3 cellular contexts compared by ENCODE assay signal in the genomic region with DNA sequence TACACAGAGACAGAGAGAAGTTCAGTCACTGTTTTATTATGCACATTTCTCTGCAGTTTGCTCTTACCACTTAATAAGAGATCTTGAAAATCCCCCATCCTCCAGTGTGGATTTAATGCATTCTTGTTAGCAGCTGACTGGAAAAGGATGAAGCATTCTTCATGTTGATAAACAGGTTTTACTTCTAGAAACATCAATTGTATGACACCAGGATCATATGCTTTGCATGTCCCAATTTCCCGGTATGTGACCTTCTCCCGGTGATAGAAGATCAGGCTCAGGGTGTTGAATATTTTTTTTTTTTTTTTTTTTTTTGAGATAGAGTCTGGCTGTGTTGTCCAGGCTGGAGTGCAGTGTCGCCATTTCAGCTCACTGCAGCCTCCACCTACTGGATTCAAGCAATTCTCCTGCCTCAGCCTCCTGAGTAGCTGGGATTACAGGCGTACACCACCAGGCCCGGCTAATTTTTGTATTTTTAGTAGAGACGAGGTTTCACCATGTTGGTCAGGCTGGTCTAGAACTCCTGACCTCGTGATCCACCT.
TF ChIP-seq lines count a peak whose summit lies in the region.

No MANE protein-coding gene starts in this region.

TF ChIP-seq in A549, 52 proteins besides CTCF, POLR2A, EP300 and RAD21:
- TF ChIP-seq BHLHE40 (IDR thresholded peaks at IDR 0.05; ENCODE audit: low read depth, low read length) = no peak
- no peak for TF ChIP-seq JUN (IDR thresholded peaks at IDR 0.05)
- no peak for TF ChIP-seq CBX8 (IDR thresholded peaks at IDR 0.05)
- TF ChIP-seq EHF (CRISPR knock-in tag; IDR thresholded peaks at IDR 0.05) = no peak
- TF ChIP-seq CBX2 (IDR thresholded peaks at IDR 0.05; ENCODE audit: borderline replicate concordance, low read depth) = no peak
- no peak for TF ChIP-seq HOXA7 (CRISPR knock-in tag; IDR thresholded peaks at IDR 0.05)
- TF ChIP-seq E2F6 (IDR thresholded peaks at IDR 0.05; ENCODE audit: borderline replicate concordance, low read depth) = no peak
- TF ChIP-seq, protein P1, sequence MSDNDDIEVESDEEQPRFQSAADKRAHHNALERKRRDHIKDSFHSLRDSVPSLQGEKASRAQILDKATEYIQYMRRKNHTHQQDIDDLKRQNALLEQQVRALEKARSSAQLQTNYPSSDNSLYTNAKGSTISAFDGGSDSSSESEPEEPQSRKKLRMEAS (IDR thresholded peaks at IDR 0.05) = no peak
- TF ChIP-seq POLR2AphosphoS2 (conservative IDR thresholded peaks at IDR 0.05; ENCODE audit: low read length) = no peak
- TF ChIP-seq ELK1 (IDR thresholded peaks at IDR 0.05; ENCODE audit: low read depth, low read length) = no peak
- no peak for TF ChIP-seq SREBF2 (IDR thresholded peaks at IDR 0.05)
- no peak for TF ChIP-seq RFX5 (IDR thresholded peaks at IDR 0.05)
- TF ChIP-seq PHF8 (IDR thresholded peaks at IDR 0.05; ENCODE audit: borderline replicate concordance, low read depth) = no peak
- TF ChIP-seq JUNB (IDR thresholded peaks at IDR 0.05) = no peak
- no peak for TF ChIP-seq TFCP2L1 (CRISPR knock-in tag; IDR thresholded peaks at IDR 0.05)
- TF ChIP-seq KDM1A (IDR thresholded peaks at IDR 0.05; ENCODE audit: low read depth) = no peak
- TF ChIP-seq RARB (CRISPR knock-in tag; IDR thresholded peaks at IDR 0.05) = no peak
- no peak for TF ChIP-seq NR3C1 (IDR thresholded peaks at IDR 0.05)
- no peak for TF ChIP-seq CEBPB (IDR thresholded peaks at IDR 0.05)
- no peak for TF ChIP-seq ZC3H11A (IDR thresholded peaks at IDR 0.05)

TF ChIP-seq in HEK293, 187 proteins besides CTCF, POLR2A, EP300 and RAD21:
- no peak for TF ChIP-seq ZNF610 (tag by site-specific recombination; IDR thresholded peaks at IDR 0.05; ENCODE audit: borderline replicate concordance)
- TF ChIP-seq ZNF121 (tag by site-specific recombination; IDR thresholded peaks at IDR 0.05) = 0 out of 2 replicates have a peak, but pooled peaks have one; percentile 22
TF ChIP-seq in HEK293: peak in this region for 1.

TF ChIP-seq in K562, 482 proteins besides CTCF, POLR2A, EP300 and RAD21:
- peak; percentile 98 for TF ChIP-seq ZNF121 (CRISPR knock-in tag; conservative IDR thresholded peaks at IDR 0.05)
- no peak for TF ChIP-seq EWSR1 (IDR thresholded peaks at IDR 0.05; ENCODE audit: borderline replicate concordance, low read depth, partially characterized antibody)
- peak; percentile 60 for TF ChIP-seq CHD4 (IDR thresholded peaks at IDR 0.05; ENCODE audit: insufficient read depth, insufficient replicate concordance, low read depth, low read length, poor library complexity, severe bottlenecking)
- 0 out of 4 replicates have a peak, but pooled peaks of 1 of the 2 experiments have one; percentile 14 for TF ChIP-seq KDM1A (IDR thresholded peaks at IDR 0.05)
